ENCODE assay signal across 35 cellular contexts in the genomic region with DNA sequence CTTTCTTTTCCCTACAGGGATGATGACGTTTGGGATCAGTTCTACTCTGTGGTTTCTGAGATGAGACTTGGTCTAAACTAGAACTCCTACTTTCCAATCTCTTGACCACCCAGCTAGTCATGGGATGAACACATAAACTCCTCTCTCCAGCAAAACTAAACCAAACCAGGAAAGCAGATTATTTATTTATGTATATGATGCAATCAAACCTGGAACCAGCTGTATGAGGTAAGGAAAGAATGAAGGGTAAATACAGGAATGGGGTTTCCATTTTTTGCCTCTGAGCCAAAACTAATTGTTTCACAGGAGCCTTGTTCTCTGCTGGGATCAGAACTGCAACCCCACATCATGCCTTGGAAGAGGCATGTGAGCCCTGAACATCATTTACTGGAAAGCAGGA. TPM values are rescaled to one million over a fixed set of nuclear protein-coding genes. Genes with fewer than 3 reads are reported as not detected.
"Had no signal": no experiment of that assay in that cellular context is flagged by ENCODE, and none has a peak within 500 bp of the region (broad histone marks: within the 10 kb centered on the region; RNA-seq: fewer than 3 reads in every experiment).

No MANE protein-coding gene starts in this region.

- H3K27me3 ChIP-seq: cardiac muscle cell, colonic mucosa, heart right ventricle, pancreas, stomach, thyroid gland, upper lobe of left lung had no signal

- FAIRE-seq: endometrium, pancreas had no signal

- H3K36me3 ChIP-seq: cardiac muscle cell, colonic mucosa, esophagus squamous epithelium, heart right ventricle, pancreas, prostate gland, stomach, thyroid gland, upper lobe of left lung had no signal

- H3K27ac Mint-ChIP-seq: activated CD4-positive, alpha-beta memory T cell treated with anti-CD3 and anti-CD28 coated beads, Interleukin-2, amount 10 ng/mL, durations not matched to agents 7 days and 5 days; activated CD4-positive, alpha-beta T cell treated with anti-CD3 and anti-CD28 coated beads, Interleukin-2, amount 10 ng/mL, durations not matched to agents 7 days and 5 days; activated naive CD4-positive, alpha-beta T cell treated with anti-CD3 and anti-CD28 coated beads, Interleukin-2, amount 50 U/mL, for 24 hours; activated naive CD8-positive, alpha-beta T cell treated with anti-CD3 and anti-CD28 coated beads, Interleukin-2, amount 50 U/mL, for 24 hours; activated T-cell treated with anti-CD3 and anti-CD28 coated beads, Interleukin-2, amount 50 U/mL, for 24 hours; stimulated activated naive B cell treated with anti-CD40 and anti-IgM and Interleukin-4, amounts not matched to agents 10 μg/mL and 1 μg/mL and 100 μg/mL, for 72 hours; WTC11 had no signal

- H3K4me1 ChIP-seq: colonic mucosa, foreskin keratinocyte, prostate gland had no signal

- H3K4me1 Mint-ChIP-seq: activated CD4-positive, alpha-beta memory T cell treated with anti-CD3 and anti-CD28 coated beads, Interleukin-2, amount 10 ng/mL, durations not matched to agents 7 days and 5 days; activated CD4-positive, alpha-beta T cell treated with anti-CD3 and anti-CD28 coated beads, Interleukin-2, amount 10 ng/mL, durations not matched to agents 7 days and 5 days; activated naive CD4-positive, alpha-beta T cell treated with anti-CD3 and anti-CD28 coated beads, Interleukin-2, amount 50 U/mL, for 24 hours; activated naive CD8-positive, alpha-beta T cell treated with anti-CD3 and anti-CD28 coated beads, Interleukin-2, amount 50 U/mL, for 24 hours; stimulated activated naive B cell treated with anti-CD40 and anti-IgM and Interleukin-4, amounts not matched to agents 10 μg/mL and 1 μg/mL and 100 μg/mL, for 72 hours had no signal

- H3K27ac ChIP-seq: cardiac muscle cell, colonic mucosa, epithelial cell of prostate, esophagus squamous epithelium, foreskin keratinocyte, heart right ventricle, pancreas, prostate gland, stomach, thyroid gland, upper lobe of left lung had no signal

- H3K4me3 ChIP-seq: cardiac muscle cell, colonic mucosa, esophagus squamous epithelium, heart right ventricle, lung, pancreas, prostate gland, smooth muscle cell, stomach, thyroid gland, upper lobe of left lung had no signal

- H3K4me2 ChIP-seq: smooth muscle cell had no signal

- H3K9me3 ChIP-seq: colonic mucosa, pancreas, prostate gland, thyroid gland had no signal

- H3K4me3 Mint-ChIP-seq: activated CD4-positive, alpha-beta memory T cell treated with anti-CD3 and anti-CD28 coated beads, Interleukin-2, amount 10 ng/mL, durations not matched to agents 7 days and 5 days; activated CD4-positive, alpha-beta T cell treated with anti-CD3 and anti-CD28 coated beads, Interleukin-2, amount 10 ng/mL, durations not matched to agents 7 days and 5 days; activated naive CD4-positive, alpha-beta T cell treated with anti-CD3 and anti-CD28 coated beads, Interleukin-2, amount 50 U/mL, for 24 hours; activated naive CD8-positive, alpha-beta T cell treated with anti-CD3 and anti-CD28 coated beads, Interleukin-2, amount 50 U/mL, for 24 hours; activated T-cell treated with anti-CD3 and anti-CD28 coated beads, Interleukin-2, amount 50 U/mL, for 24 hours; neural crest cell; stimulated activated naive B cell treated with anti-CD40 and anti-IgM and Interleukin-4, amounts not matched to agents 10 μg/mL and 1 μg/mL and 100 μg/mL, for 72 hours; WTC11 had no signal

- DNase-seq: activated CD4-positive, alpha-beta memory T cell treated with anti-CD3 and anti-CD28 coated beads, Interleukin-2, amount 10 ng/mL, durations not matched to agents 7 days and 5 days; activated CD4-positive, alpha-beta T cell treated with anti-CD3 and anti-CD28 coated beads for 1 hour; activated CD4-positive, alpha-beta T cell treated with anti-CD3 and anti-CD28 coated beads, Interleukin-2, amount 10 ng/mL, durations not matched to agents 7 days and 5 days; activated CD8-positive, alpha-beta memory T cell treated with anti-CD3 and anti-CD28 coated beads, Interleukin-2, amount 50 U/mL, for 48 hours; activated gamma-delta T cell treated with Interleukin-2 at 50 U/mL for 16 hours; activated naive CD8-positive, alpha-beta T cell treated with anti-CD3 and anti-CD28 coated beads, Interleukin-2, amount 50 U/mL, for 24 hours; activated T-cell treated with anti-CD3 and anti-CD28 coated beads, Interleukin-2, amount 50 U/mL, for 24 hours; cerebellar nuclear complex; colonic mucosa; effector CD8-positive, alpha-beta T cell; esophagus squamous epithelium; foreskin keratinocyte; heart right ventricle; kidney glomerular epithelial cell; nucleus accumbens; pancreas; stimulated activated CD4-positive, alpha-beta T cell treated with anti-CD3 and anti-CD28 coated beads, Interleukin-2, amount 100 ng/mL, for 24 hours; stimulated activated naive B cell treated with anti-CD40 and anti-IgM and Interleukin-4, amounts not matched to agents 10 μg/mL and 1 μg/mL and 100 μg/mL, for 72 hours; stomach; T-helper 2 cell; thyroid gland; upper lobe of left lung had no signal

- ATAC-seq: activated naive CD8-positive, alpha-beta T cell treated with anti-CD3 and anti-CD28 coated beads, Interleukin-2, amount 50 U/mL, for 24 hours; foreskin keratinocyte; heart right ventricle; left lobe of liver; pancreas; stimulated activated naive B cell treated with anti-CD40 and anti-IgM and Interleukin-4, amounts not matched to agents 10 μg/mL and 1 μg/mL and 100 μg/mL, for 72 hours; WTC11 had no signal

RNA-seq across cellular contexts. Expression of gene AGT, which starts 3.3 kb away (rescaled TPM):
- total RNA-seq: activated CD4-positive, alpha-beta memory T cell treated with anti-CD3 and anti-CD28 coated beads, Interleukin-2, amount 10 ng/mL, durations not matched to agents 7 days and 5 days; activated CD4-positive, alpha-beta T cell treated with anti-CD3 and anti-CD28 coated beads, Interleukin-2, amount 10 ng/mL, durations not matched to agents 7 days and 5 days; dermis microvascular lymphatic vessel endothelial cell; foreskin keratinocyte; glomerular endothelial cell had no signal

RNA-seq across cellular contexts. Expression of gene CAPN9, which starts 29.9 kb away (rescaled TPM):
- total RNA-seq: activated CD4-positive, alpha-beta memory T cell treated with anti-CD3 and anti-CD28 coated beads, Interleukin-2, amount 10 ng/mL, durations not matched to agents 7 days and 5 days; activated CD4-positive, alpha-beta T cell treated with anti-CD3 and anti-CD28 coated beads, Interleukin-2, amount 10 ng/mL, durations not matched to agents 7 days and 5 days; dermis microvascular lymphatic vessel endothelial cell; foreskin keratinocyte; glomerular endothelial cell; left lobe of liver; mesenteric fat pad; smooth muscle cell; thyroid gland; WTC11 had no signal
